23 cellular contexts compared by ENCODE assay signal in the genomic region with DNA sequence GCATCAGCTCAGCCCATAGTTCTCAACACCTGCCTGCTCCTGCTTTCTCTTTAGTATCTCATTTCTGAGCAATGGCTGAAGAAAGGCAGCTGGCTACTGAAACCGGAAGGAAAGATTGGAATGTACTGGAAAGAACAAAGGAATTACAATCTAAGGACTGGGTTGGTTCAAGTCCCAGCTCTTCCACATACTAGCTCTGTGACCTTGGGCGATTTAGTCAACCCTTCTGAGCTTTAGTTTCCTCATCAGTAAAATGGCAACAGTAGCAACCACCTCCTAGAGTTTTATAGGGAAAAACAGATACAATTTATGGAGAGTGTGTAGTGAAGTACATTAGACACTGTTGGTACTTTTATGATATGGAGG.
"Had no signal": no experiment of that assay in that cellular context is flagged by ENCODE, and none has a peak within 500 bp of the region (broad histone marks: within the 10 kb centered on the region; RNA-seq: fewer than 3 reads in every experiment).

No MANE protein-coding gene starts in this region.

- DNase-seq: activated CD8-positive, alpha-beta memory T cell treated with anti-CD3 and anti-CD28 coated beads for 24 hours; activated CD8-positive, alpha-beta memory T cell treated with anti-CD3 and anti-CD28 coated beads, Interleukin-2, amount 50 U/mL, for 4 hours; activated naive CD4-positive, alpha-beta T cell treated with Interleukin-2 at 50 U/mL for 16 hours; activated naive CD8-positive, alpha-beta T cell treated with anti-CD3 and anti-CD28 coated beads for 36 hours; activated T-cell treated with anti-CD3 and anti-CD28 coated beads, Interleukin-2, amount 50 U/mL, for 4 hours; effector CD4-positive, alpha-beta T cell; head of caudate nucleus; left cardiac atrium; natural killer cell; pancreas; stimulated activated CD4-positive, alpha-beta T cell treated with anti-CD3 and anti-CD28 coated beads, Interleukin-2, amount 100 ng/mL, for 24 hours; stimulated activated naive CD8-positive, alpha-beta T cell treated with anti-CD3 and anti-CD28 coated beads, Interleukin-15, amount 100 ng/mL, for 72 hours; T-helper 9 cell; uterus had no signal

- H3K27me3 Mint-ChIP-seq: dendritic cell treated with granulocyte-macrophage colony-stimulating factor and Interleukin-4, amounts not matched to agents 40 ng/mL and 50 ng/mL, for 4 days had no signal

- H3K27me3 ChIP-seq: esophagus muscularis mucosa, tibial nerve, uterus had no signal

- H3K4me1 ChIP-seq: pancreas, uterus had no signal

- FAIRE-seq: endometrium, islet of Langerhans, pancreas had no signal

- H3K4me1 Mint-ChIP-seq: activated naive CD8-positive, alpha-beta T cell treated with anti-CD3 and anti-CD28 coated beads for 36 hours; natural killer cell; stimulated activated effector memory CD8-positive, alpha-beta T cell treated with anti-CD3 and anti-CD28 coated beads, Interleukin-12 subunit alpha, Interleukin-12 subunit beta, amount 100 ng/mL, for 72 hours; stimulated activated naive CD8-positive, alpha-beta T cell treated with anti-CD3 and anti-CD28 coated beads, Interleukin-15, amount 100 ng/mL, for 72 hours had no signal

- H3K4me3 ChIP-seq: esophagus muscularis mucosa, gastroesophageal sphincter, pancreas, tibial nerve, uterus had no signal

- H3K27ac ChIP-seq: tibial nerve, uterus had no signal

- H3K9me3 Mint-ChIP-seq: activated naive CD8-positive, alpha-beta T cell treated with anti-CD3 and anti-CD28 coated beads for 36 hours; activated T-cell treated with anti-CD3 and anti-CD28 coated beads, Interleukin-2, amount 50 U/mL, for 4 hours; activated T-helper 2 cell treated with anti-CD3 and anti-CD28 coated beads, Interferon-gamma antibody, Interleukin-2, Interleukin-4, amounts not matched to agents 10 μg/mL and 5 μg/mL and 100 μg/mL, durations not matched to agents 14 hours and 24 hours and 36 hours; dendritic cell treated with granulocyte-macrophage colony-stimulating factor and Interleukin-4, amounts not matched to agents 40 ng/mL and 50 ng/mL, for 4 days; natural killer cell; stimulated activated effector memory CD8-positive, alpha-beta T cell treated with anti-CD3 and anti-CD28 coated beads, Interleukin-12 subunit alpha, Interleukin-12 subunit beta, amount 100 ng/mL, for 72 hours; stimulated activated naive CD8-positive, alpha-beta T cell treated with anti-CD3 and anti-CD28 coated beads, Interleukin-15, amount 100 ng/mL, for 72 hours had no signal

- H3K36me3 ChIP-seq: esophagus muscularis mucosa, gastroesophageal sphincter, pancreas, tibial nerve, uterus had no signal

- H3K36me3 Mint-ChIP-seq: activated naive CD8-positive, alpha-beta T cell treated with anti-CD3 and anti-CD28 coated beads for 36 hours; natural killer cell; stimulated activated effector memory CD8-positive, alpha-beta T cell treated with anti-CD3 and anti-CD28 coated beads, Interleukin-12 subunit alpha, Interleukin-12 subunit beta, amount 100 ng/mL, for 72 hours had no signal

- H3K9me3 ChIP-seq: esophagus muscularis mucosa, pancreas, uterus had no signal

- H3K27ac Mint-ChIP-seq: activated naive CD8-positive, alpha-beta T cell treated with anti-CD3 and anti-CD28 coated beads for 36 hours; activated T-helper 2 cell treated with anti-CD3 and anti-CD28 coated beads, Interferon-gamma antibody, Interleukin-2, Interleukin-4, amounts not matched to agents 10 μg/mL and 5 μg/mL and 100 μg/mL, durations not matched to agents 14 hours and 24 hours and 36 hours; natural killer cell; stimulated activated effector memory CD8-positive, alpha-beta T cell treated with anti-CD3 and anti-CD28 coated beads, Interleukin-12 subunit alpha, Interleukin-12 subunit beta, amount 100 ng/mL, for 72 hours had no signal

- ATAC-seq: activated T-cell treated with anti-CD3 and anti-CD28 coated beads, Interleukin-2, amount 50 U/mL, for 4 hours; gastroesophageal sphincter; left cardiac atrium; natural killer cell; stimulated activated effector memory CD8-positive, alpha-beta T cell treated with anti-CD3 and anti-CD28 coated beads, Interleukin-12 subunit alpha, Interleukin-12 subunit beta, amount 100 ng/mL, for 72 hours; stimulated activated naive CD8-positive, alpha-beta T cell treated with anti-CD3 and anti-CD28 coated beads, Interleukin-15, amount 100 ng/mL, for 72 hours; WTC11 had no signal

- H3K4me3 Mint-ChIP-seq: activated naive CD8-positive, alpha-beta T cell treated with anti-CD3 and anti-CD28 coated beads for 36 hours; activated T-cell treated with anti-CD3 and anti-CD28 coated beads, Interleukin-2, amount 50 U/mL, for 4 hours; dendritic cell treated with granulocyte-macrophage colony-stimulating factor and Interleukin-4, amounts not matched to agents 40 ng/mL and 50 ng/mL, for 4 days; natural killer cell; stimulated activated effector memory CD8-positive, alpha-beta T cell treated with anti-CD3 and anti-CD28 coated beads, Interleukin-12 subunit alpha, Interleukin-12 subunit beta, amount 100 ng/mL, for 72 hours; stimulated activated naive CD8-positive, alpha-beta T cell treated with anti-CD3 and anti-CD28 coated beads, Interleukin-15, amount 100 ng/mL, for 72 hours; WTC11 had no signal
